1 cellular context compared by ENCODE assay signal in the genomic region with DNA sequence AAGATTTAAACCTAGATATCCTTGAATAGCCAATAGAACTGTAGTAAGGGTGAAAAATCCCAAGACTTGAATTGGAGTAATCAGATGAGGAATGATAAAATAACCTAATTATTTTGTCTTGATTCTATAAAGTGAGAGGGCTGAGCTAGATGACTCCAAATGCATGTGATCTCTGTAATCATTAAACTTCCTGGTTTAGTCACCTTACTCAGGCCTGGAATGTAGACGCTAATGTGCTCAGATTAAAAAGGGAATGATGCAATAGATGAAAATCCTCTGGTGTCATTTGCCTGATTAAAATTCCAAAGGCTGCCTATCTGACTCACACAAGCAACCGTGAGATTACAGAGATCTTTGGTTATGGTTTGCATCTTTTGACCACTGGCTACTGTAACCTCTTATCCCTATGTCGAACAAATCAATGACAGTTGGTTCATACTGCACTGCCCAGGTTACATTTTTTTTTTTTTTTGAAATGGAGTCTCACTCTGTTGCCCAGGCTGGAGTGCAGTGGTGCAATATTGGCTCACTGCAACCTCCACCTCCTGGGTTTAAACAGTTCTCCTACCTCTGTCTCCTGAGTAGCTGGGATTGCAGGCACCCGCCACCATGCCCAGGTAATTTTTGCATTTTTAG.
TF ChIP-seq lines count a peak whose summit lies in the region.

No MANE protein-coding gene starts in this region.

TF ChIP-seq in K562, 482 proteins besides CTCF, POLR2A, EP300 and RAD21 (continued from another document and continues in another):
- TF ChIP-seq CTCFL (IDR thresholded peaks at IDR 0.05; ENCODE audit: borderline replicate concordance, insufficient read depth, low read depth, low read length, poor library complexity, severe bottlenecking) (no peak), ESRRA (IDR thresholded peaks at IDR 0.05; ENCODE audit: borderline replicate concordance, low read depth) (peak; percentile 38), STAT5B (CRISPR knock-in tag; IDR thresholded peaks at IDR 0.05) (no peak), SPI1 (IDR thresholded peaks at IDR 0.05; ENCODE audit: borderline replicate concordance, low read depth, low read length) (no peak), NR2F6 (CRISPR knock-in tag; IDR thresholded peaks at IDR 0.05) (no peak), ZNF175 (CRISPR knock-in tag; IDR thresholded peaks at IDR 0.05; ENCODE audit: low read depth) (peak; percentile 86), CBX5 (IDR thresholded peaks at IDR 0.05; ENCODE audit: borderline replicate concordance, low read depth) (no peak), SETDB1 (IDR thresholded peaks at IDR 0.05; ENCODE audit: low read length) (no peak), OTX1 (CRISPR knock-in tag; IDR thresholded peaks at IDR 0.05) (peak; percentile 77; the same call in 1 of the 2 replicates), MCM3 (IDR thresholded peaks at IDR 0.05) (no peak), MAFG (tag; conservative IDR thresholded peaks at IDR 0.05) (no peak; the same call in 1 of the 2 replicates), ZNF146 (CRISPR knock-in tag; IDR thresholded peaks at IDR 0.05; ENCODE audit: unreplicated experiment) (no peak), PPARD (CRISPR knock-in tag; IDR thresholded peaks at IDR 0.05) (no peak), ZNF592 (IDR thresholded peaks at IDR 0.05) (peak; percentile 42; the same call in 1 of the 2 replicates), ZNF224 (CRISPR knock-in tag; IDR thresholded peaks at IDR 0.05) (no peak), ZNF551 (CRISPR knock-in tag; IDR thresholded peaks at IDR 0.05) (no peak), FIP1L1 (IDR thresholded peaks at IDR 0.05; ENCODE audit: low read depth, low read length, poor library complexity, severe bottlenecking) (no peak), ZNF398 (CRISPR knock-in tag; IDR thresholded peaks at IDR 0.05) (no peak), PREB (CRISPR knock-in tag; IDR thresholded peaks at IDR 0.05) (no peak), HDAC6 (IDR thresholded peaks at IDR 0.05; ENCODE audit: low read depth, low read length) (no peak), ATF2 (CRISPR knock-in tag; IDR thresholded peaks at IDR 0.05) (no peak), TEAD4 (IDR thresholded peaks at IDR 0.05; ENCODE audit: low read length) (peak; percentile 88), TEAD4 (CRISPR knock-in tag; IDR thresholded peaks at IDR 0.05; ENCODE audit: borderline replicate concordance) (no peak), ETV1 (tag; conservative IDR thresholded peaks at IDR 0.05; ENCODE audit: low read depth) (0 out of 2 replicates have a peak, but pooled peaks have one; percentile 48), ZNF316 (IDR thresholded peaks at IDR 0.05) (no peak), CBX8 (IDR thresholded peaks at IDR 0.05; ENCODE audit: borderline replicate concordance, extremely low read depth, low read depth, low read length, poor library complexity, severe bottlenecking) (no peak), E4F1 (CRISPR knock-in tag; IDR thresholded peaks at IDR 0.05; ENCODE audit: borderline replicate concordance) (no peak), ZNF184 (CRISPR knock-in tag; IDR thresholded peaks at IDR 0.05) (no peak), ZNF384 (IDR thresholded peaks at IDR 0.05; ENCODE audit: low read depth, low read length) (peak; percentile 77), ELF1 (tag; IDR thresholded peaks at IDR 0.05) (peak; percentile 71), DNMT1 (IDR thresholded peaks at IDR 0.05) (no peak), ZNF431 (CRISPR knock-in tag; IDR thresholded peaks at IDR 0.05) (no peak), ZNF77 (CRISPR knock-in tag; IDR thresholded peaks at IDR 0.05) (no peak), SRSF3 (IDR thresholded peaks at IDR 0.05; ENCODE audit: insufficient read depth, low read length) (no peak), HDAC8 (tag; IDR thresholded peaks at IDR 0.05) (peak; percentile 88)
- TF ChIP-seq, protein P1, sequence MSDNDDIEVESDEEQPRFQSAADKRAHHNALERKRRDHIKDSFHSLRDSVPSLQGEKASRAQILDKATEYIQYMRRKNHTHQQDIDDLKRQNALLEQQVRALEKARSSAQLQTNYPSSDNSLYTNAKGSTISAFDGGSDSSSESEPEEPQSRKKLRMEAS (CRISPR knock-in tag; IDR thresholded peaks at IDR 0.05) = no peak
- TF ChIP-seq, protein P2, sequence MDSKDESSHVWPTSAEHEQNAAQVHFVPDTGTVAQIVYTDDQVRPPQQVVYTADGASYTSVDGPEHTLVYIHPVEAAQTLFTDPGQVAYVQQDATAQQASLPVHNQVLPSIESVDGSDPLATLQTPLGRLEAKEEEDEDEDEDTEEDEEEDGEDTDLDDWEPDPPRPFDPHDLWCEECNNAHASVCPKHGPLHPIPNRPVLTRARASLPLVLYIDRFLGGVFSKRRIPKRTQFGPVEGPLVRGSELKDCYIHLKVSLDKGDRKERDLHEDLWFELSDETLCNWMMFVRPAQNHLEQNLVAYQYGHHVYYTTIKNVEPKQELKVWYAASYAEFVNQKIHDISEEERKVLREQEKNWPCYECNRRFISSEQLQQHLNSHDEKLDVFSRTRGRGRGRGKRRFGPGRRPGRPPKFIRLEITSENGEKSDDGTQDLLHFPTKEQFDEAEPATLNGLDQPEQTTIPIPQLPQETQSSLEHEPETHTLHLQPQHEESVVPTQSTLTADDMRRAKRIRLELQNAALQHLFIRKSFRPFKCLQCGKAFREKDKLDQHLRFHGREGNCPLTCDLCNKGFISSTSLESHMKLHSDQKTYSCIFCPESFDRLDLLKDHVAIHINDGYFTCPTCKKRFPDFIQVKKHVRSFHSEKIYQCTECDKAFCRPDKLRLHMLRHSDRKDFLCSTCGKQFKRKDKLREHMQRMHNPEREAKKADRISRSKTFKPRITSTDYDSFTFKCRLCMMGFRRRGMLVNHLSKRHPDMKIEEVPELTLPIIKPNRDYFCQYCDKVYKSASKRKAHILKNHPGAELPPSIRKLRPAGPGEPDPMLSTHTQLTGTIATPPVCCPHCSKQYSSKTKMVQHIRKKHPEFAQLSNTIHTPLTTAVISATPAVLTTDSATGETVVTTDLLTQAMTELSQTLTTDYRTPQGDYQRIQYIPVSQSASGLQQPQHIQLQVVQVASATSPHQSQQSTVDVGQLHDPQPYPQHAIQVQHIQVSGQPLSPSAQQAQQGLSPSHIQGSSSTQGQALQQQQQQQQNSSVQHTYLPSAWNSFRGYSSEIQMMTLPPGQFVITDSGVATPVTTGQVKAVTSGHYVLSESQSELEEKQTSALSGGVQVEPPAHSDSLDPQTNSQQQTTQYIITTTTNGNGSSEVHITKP (IDR thresholded peaks at IDR 0.05; ENCODE audit: partially characterized antibody) = no peak
- TF ChIP-seq, protein P3, sequence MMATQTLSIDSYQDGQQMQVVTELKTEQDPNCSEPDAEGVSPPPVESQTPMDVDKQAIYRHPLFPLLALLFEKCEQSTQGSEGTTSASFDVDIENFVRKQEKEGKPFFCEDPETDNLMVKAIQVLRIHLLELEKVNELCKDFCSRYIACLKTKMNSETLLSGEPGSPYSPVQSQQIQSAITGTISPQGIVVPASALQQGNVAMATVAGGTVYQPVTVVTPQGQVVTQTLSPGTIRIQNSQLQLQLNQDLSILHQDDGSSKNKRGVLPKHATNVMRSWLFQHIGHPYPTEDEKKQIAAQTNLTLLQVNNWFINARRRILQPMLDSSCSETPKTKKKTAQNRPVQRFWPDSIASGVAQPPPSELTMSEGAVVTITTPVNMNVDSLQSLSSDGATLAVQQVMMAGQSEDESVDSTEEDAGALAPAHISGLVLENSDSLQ (IDR thresholded peaks at IDR 0.05) = peak; percentile 53; the same call in 1 of the 2 replicates
- TF ChIP-seq, protein P4, sequence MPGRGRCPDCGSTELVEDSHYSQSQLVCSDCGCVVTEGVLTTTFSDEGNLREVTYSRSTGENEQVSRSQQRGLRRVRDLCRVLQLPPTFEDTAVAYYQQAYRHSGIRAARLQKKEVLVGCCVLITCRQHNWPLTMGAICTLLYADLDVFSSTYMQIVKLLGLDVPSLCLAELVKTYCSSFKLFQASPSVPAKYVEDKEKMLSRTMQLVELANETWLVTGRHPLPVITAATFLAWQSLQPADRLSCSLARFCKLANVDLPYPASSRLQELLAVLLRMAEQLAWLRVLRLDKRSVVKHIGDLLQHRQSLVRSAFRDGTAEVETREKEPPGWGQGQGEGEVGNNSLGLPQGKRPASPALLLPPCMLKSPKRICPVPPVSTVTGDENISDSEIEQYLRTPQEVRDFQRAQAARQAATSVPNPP (IDR thresholded peaks at IDR 0.05; ENCODE audit: borderline replicate concordance, insufficient read depth, insufficient read length) = no peak
